17 cellular contexts compared by ENCODE assay signal in the genomic region with DNA sequence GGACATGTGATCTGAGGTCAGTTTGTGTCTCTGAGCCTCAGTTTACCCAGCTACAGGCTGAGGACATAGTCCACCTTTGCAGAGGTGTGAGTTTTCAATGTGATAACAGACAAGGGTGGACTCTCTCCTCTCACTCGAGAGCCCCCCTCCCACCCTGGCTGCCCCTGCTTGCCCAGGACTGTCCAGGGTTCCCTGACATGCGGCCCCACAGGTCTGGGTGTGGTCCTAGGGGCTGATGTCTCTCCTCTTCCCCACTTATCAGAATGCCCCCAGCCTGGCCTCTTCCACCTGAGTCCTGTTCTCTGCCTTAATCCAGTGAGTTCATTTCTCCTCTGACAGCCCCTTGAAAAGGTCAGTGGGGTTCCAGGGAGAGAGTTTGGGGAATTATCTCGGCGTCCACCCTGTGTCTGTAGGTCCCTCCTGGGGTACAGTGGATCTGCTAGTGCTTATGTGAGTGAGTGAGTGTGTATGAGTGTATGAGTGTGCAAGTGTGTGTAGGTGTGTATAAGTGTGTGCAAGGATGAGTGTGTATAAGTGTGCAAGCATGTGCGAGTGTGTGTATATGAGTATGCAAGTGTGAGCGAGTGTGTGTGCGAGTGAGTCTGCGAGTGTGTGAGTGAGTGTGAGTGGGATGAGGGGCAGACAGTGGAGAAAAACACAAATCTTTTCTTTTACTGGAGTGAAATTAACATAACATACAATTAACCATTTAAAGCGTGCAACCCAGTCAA.
"Had no signal": no experiment of that assay in that cellular context is flagged by ENCODE, and none has a peak within 500 bp of the region (broad histone marks: within the 10 kb centered on the region; RNA-seq: fewer than 3 reads in every experiment).

No MANE protein-coding gene starts in this region.

- H3K27me3 ChIP-seq: gastroesophageal sphincter had no signal

- H3K27ac Mint-ChIP-seq: activated B cell treated with CpG ODN at 0.5 μM for 24 hours; activated CD4-positive, alpha-beta T cell treated with anti-CD3 and anti-CD28 coated beads, Interleukin-2, amount 10 ng/mL, durations not matched to agents 7 days and 5 days; activated naive CD4-positive, alpha-beta T cell treated with anti-CD3 and anti-CD28 coated beads, Interleukin-2, amount 10 ng/mL, durations not matched to agents 7 days and 5 days; activated T-helper 17 cell treated with anti-CD3 and anti-CD28 coated beads, Interleukin-2, amount 50 U/mL, for 72 hours; T-helper 1 cell treated with Interleukin-12 subunit alpha and Interleukin-12 subunit beta and Interleukin-4 antibody, amounts not matched to agents 30 μg/mL and 1 μg/mL, for 36 hours had no signal

- H3K9me3 ChIP-seq: adrenal gland, gastroesophageal sphincter, tibial nerve had no signal

- H3K4me3 Mint-ChIP-seq: activated B cell treated with CpG ODN at 0.5 μM for 24 hours; activated CD4-positive, alpha-beta T cell treated with anti-CD3 and anti-CD28 coated beads, Interleukin-2, amount 10 ng/mL, durations not matched to agents 7 days and 5 days; activated naive CD4-positive, alpha-beta T cell treated with anti-CD3 and anti-CD28 coated beads, Interleukin-2, amount 10 ng/mL, durations not matched to agents 7 days and 5 days; activated T-helper 17 cell treated with anti-CD3 and anti-CD28 coated beads, Interleukin-2, amount 50 U/mL, for 72 hours; naive thymus-derived CD8-positive, alpha-beta T cell; T-helper 1 cell treated with Interleukin-12 subunit alpha and Interleukin-12 subunit beta and Interleukin-4 antibody, amounts not matched to agents 30 μg/mL and 1 μg/mL, for 36 hours had no signal

- DNase-seq: activated B cell treated with CpG ODN at 0.5 μM for 24 hours; activated CD4-positive, alpha-beta T cell treated with anti-CD3 and anti-CD28 coated beads, Interleukin-2, amount 10 ng/mL, durations not matched to agents 7 days and 5 days; activated naive CD4-positive, alpha-beta T cell treated with anti-CD3 and anti-CD28 coated beads, Interleukin-2, amount 10 ng/mL, durations not matched to agents 7 days and 5 days; activated T-cell treated with anti-CD3 and anti-CD28 coated beads for 4 hours; adrenal gland; caudate nucleus; cortex of kidney; effector memory CD4-positive, alpha-beta T cell; hippocampal formation; kidney glomerular epithelial cell; stimulated activated CD4-positive, alpha-beta T cell treated with anti-CD3 and anti-CD28 coated beads, Interleukin-4, amount 100 ng/mL, for 4 hours had no signal

- H3K4me3 ChIP-seq: adrenal gland, gastroesophageal sphincter, tibial nerve had no signal

- H3K4me1 Mint-ChIP-seq: activated B cell treated with CpG ODN at 0.5 μM for 24 hours; activated CD4-positive, alpha-beta T cell treated with anti-CD3 and anti-CD28 coated beads, Interleukin-2, amount 10 ng/mL, durations not matched to agents 7 days and 5 days; activated naive CD4-positive, alpha-beta T cell treated with anti-CD3 and anti-CD28 coated beads, Interleukin-2, amount 10 ng/mL, durations not matched to agents 7 days and 5 days; activated T-helper 17 cell treated with anti-CD3 and anti-CD28 coated beads, Interleukin-2, amount 50 U/mL, for 72 hours had no signal

- H3K36me3 ChIP-seq: adrenal gland, gastroesophageal sphincter, tibial nerve had no signal

- H3K36me3 Mint-ChIP-seq: activated naive CD4-positive, alpha-beta T cell treated with anti-CD3 and anti-CD28 coated beads, Interleukin-2, amount 10 ng/mL, durations not matched to agents 7 days and 5 days; naive thymus-derived CD8-positive, alpha-beta T cell had no signal

- H3K9me3 Mint-ChIP-seq: activated B cell treated with CpG ODN at 0.5 μM for 24 hours; activated CD4-positive, alpha-beta T cell treated with anti-CD3 and anti-CD28 coated beads, Interleukin-2, amount 10 ng/mL, durations not matched to agents 7 days and 5 days; activated naive CD4-positive, alpha-beta T cell treated with anti-CD3 and anti-CD28 coated beads, Interleukin-2, amount 10 ng/mL, durations not matched to agents 7 days and 5 days; activated T-helper 17 cell treated with anti-CD3 and anti-CD28 coated beads, Interleukin-2, amount 50 U/mL, for 72 hours; naive thymus-derived CD8-positive, alpha-beta T cell; T-helper 1 cell treated with Interleukin-12 subunit alpha and Interleukin-12 subunit beta and Interleukin-4 antibody, amounts not matched to agents 30 μg/mL and 1 μg/mL, for 36 hours had no signal

- ATAC-seq: activated T-helper 17 cell treated with anti-CD3 and anti-CD28 coated beads, Interleukin-2, amount 50 U/mL, for 72 hours; gastroesophageal sphincter; naive thymus-derived CD8-positive, alpha-beta T cell; SK-N-SH treated with all-trans-retinoic acid at 6 μM for 48 hours had no signal

- H3K27ac ChIP-seq: adrenal gland, gastroesophageal sphincter, tibial nerve had no signal

- H3K27me3 Mint-ChIP-seq: activated CD4-positive, alpha-beta T cell treated with anti-CD3 and anti-CD28 coated beads, Interleukin-2, amount 10 ng/mL, durations not matched to agents 7 days and 5 days had no signal

- H3K4me1 ChIP-seq: adrenal gland had no signal
